1 cellular context compared by ENCODE assay signal in genomic region chr6:157539900-157540752, GRCh38.
TF ChIP-seq lines count a peak whose summit lies in the region.

No MANE protein-coding gene starts in this region.

TF ChIP-seq in HepG2, 621 proteins besides CTCF, POLR2A, EP300 and RAD21 (continued from another document and continues in another):
- no peak for TF ChIP-seq PBX3 (CRISPR knock-in tag; IDR thresholded peaks at IDR 0.05; ENCODE audit: borderline replicate concordance)
- TF ChIP-seq NKX3-1 (CRISPR knock-in tag; IDR thresholded peaks at IDR 0.05): no peak
- TF ChIP-seq AGO1 (IDR thresholded peaks at IDR 0.05; ENCODE audit: low read depth, low read length, poor library complexity, severe bottlenecking): no peak
- peak; percentile 93 for TF ChIP-seq ERF (CRISPR knock-in tag; IDR thresholded peaks at IDR 0.05)
- no peak for TF ChIP-seq KLF15 (CRISPR knock-in tag; IDR thresholded peaks at IDR 0.05; ENCODE audit: borderline replicate concordance)
- TF ChIP-seq ARNTL (CRISPR knock-in tag; IDR thresholded peaks at IDR 0.05): peak; percentile 63
- TF ChIP-seq ZNF770 (CRISPR knock-in tag; IDR thresholded peaks at IDR 0.05): peak; percentile 39; the same call in 1 of the 2 replicates
- TF ChIP-seq MNT (IDR thresholded peaks at IDR 0.05): no peak
- TF ChIP-seq DZIP1 (CRISPR knock-in tag; IDR thresholded peaks at IDR 0.05): no peak
- no peak for TF ChIP-seq SIN3B (IDR thresholded peaks at IDR 0.05; ENCODE audit: low read length)
- no peak for TF ChIP-seq NONO (IDR thresholded peaks at IDR 0.05)
- TF ChIP-seq NONO (CRISPR knock-in tag; conservative IDR thresholded peaks at IDR 0.05): peak; percentile 98
- no peak; the same call in 1 of the 2 replicates for TF ChIP-seq ZNF512 (CRISPR knock-in tag; IDR thresholded peaks at IDR 0.05)
- TF ChIP-seq CCDC6 (CRISPR knock-in tag; IDR thresholded peaks at IDR 0.05): peak; percentile 85
- peak; percentile 75; the same call in 1 of the 2 replicates for TF ChIP-seq CEBPG (CRISPR knock-in tag; IDR thresholded peaks at IDR 0.05)
- 0 out of 2 replicates have a peak, but pooled peaks have one; percentile 38 for TF ChIP-seq TFE3 (CRISPR knock-in tag; IDR thresholded peaks at IDR 0.05)
- no peak for TF ChIP-seq ZNF335 (CRISPR knock-in tag; IDR thresholded peaks at IDR 0.05)
- peak; percentile 94 for TF ChIP-seq RCOR2 (CRISPR knock-in tag; IDR thresholded peaks at IDR 0.05)
- peak; percentile 89 for TF ChIP-seq AHDC1 (CRISPR knock-in tag; IDR thresholded peaks at IDR 0.05; ENCODE audit: borderline replicate concordance)
- TF ChIP-seq ZNF619 (CRISPR knock-in tag; IDR thresholded peaks at IDR 0.05): peak; percentile 96
- no peak for TF ChIP-seq YY1 (IDR thresholded peaks at IDR 0.05; ENCODE audit: insufficient read depth, insufficient replicate concordance, low read depth, low read length)
- TF ChIP-seq ZNF382 (CRISPR knock-in tag; IDR thresholded peaks at IDR 0.05; ENCODE audit: borderline replicate concordance): no peak
- 0 out of 2 replicates have a peak, but pooled peaks have one; percentile 54 for TF ChIP-seq LCORL (IDR thresholded peaks at IDR 0.05)
- TF ChIP-seq LCORL (CRISPR knock-in tag; IDR thresholded peaks at IDR 0.05): peak; percentile 98
- peak; percentile 75; the same call in 1 of the 2 replicates for TF ChIP-seq ZNF788 (CRISPR knock-in tag; IDR thresholded peaks at IDR 0.05; ENCODE audit: borderline replicate concordance)
- TF ChIP-seq SUZ12 (IDR thresholded peaks at IDR 0.05; ENCODE audit: low read depth, low read length): no peak
- TF ChIP-seq ZNF574 (CRISPR knock-in tag; IDR thresholded peaks at IDR 0.05): peak; percentile 86
- no peak for TF ChIP-seq NFYC (CRISPR knock-in tag; IDR thresholded peaks at IDR 0.05)
- TF ChIP-seq SOX13 (IDR thresholded peaks at IDR 0.05): no peak
- TF ChIP-seq SOX13 (CRISPR knock-in tag; conservative IDR thresholded peaks at IDR 0.05 in 1 of 2, IDR thresholded peaks at IDR 0.05 in 1 of 2): peak in 1 of 2 experiments; percentile 82; a peak in 2 of 4 replicates
- peak; percentile 81 for TF ChIP-seq NCOA2 (CRISPR knock-in tag; IDR thresholded peaks at IDR 0.05)
- no peak; the same call in 1 of the 2 replicates for TF ChIP-seq ZNF362 (CRISPR knock-in tag; IDR thresholded peaks at IDR 0.05; ENCODE audit: borderline replicate concordance)
- TF ChIP-seq HDAC1 (CRISPR knock-in tag; IDR thresholded peaks at IDR 0.05): peak; percentile 99
- no peak for TF ChIP-seq TGIF2 (CRISPR knock-in tag; IDR thresholded peaks at IDR 0.05)
- no peak for TF ChIP-seq MED8 (CRISPR knock-in tag; IDR thresholded peaks at IDR 0.05; ENCODE audit: insufficient replicate concordance)
- TF ChIP-seq ZNF598 (CRISPR knock-in tag; IDR thresholded peaks at IDR 0.05; ENCODE audit: borderline replicate concordance): no peak; the same call in 1 of the 2 replicates
- no peak for TF ChIP-seq CENPBD1 (CRISPR knock-in tag; IDR thresholded peaks at IDR 0.05; ENCODE audit: borderline replicate concordance, low read depth)
- no peak for TF ChIP-seq ZNF552 (CRISPR knock-in tag; IDR thresholded peaks at IDR 0.05; ENCODE audit: borderline replicate concordance)
- TF ChIP-seq ZNF567 (CRISPR knock-in tag; IDR thresholded peaks at IDR 0.05; ENCODE audit: borderline replicate concordance): peak; percentile 84; the same call in 1 of the 2 replicates
- no peak for TF ChIP-seq NFE2L1 (CRISPR knock-in tag; IDR thresholded peaks at IDR 0.05; ENCODE audit: borderline replicate concordance)
